8 cellular contexts compared by ENCODE assay signal in the genomic region with DNA sequence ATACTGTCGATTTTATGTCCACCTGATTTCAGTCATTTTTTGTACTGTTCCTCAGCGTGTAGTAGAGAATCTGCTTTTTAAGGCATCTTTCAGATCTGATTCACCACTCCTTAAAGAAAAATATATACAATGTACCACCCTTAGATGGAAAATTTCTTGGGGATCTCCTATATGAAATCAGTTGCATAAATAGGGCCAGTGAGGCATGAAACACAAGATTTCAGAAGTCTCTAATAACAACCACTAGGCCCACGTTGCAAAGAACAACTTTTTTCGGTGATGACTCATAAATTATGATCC. TPM values are rescaled to one million over a fixed set of nuclear protein-coding genes. Genes with fewer than 3 reads are reported as not detected.
DNase-seq lines count a peak whose midpoint lies in the region; ATAC-seq and TF ChIP-seq lines count a peak whose summit lies in the region.

No MANE protein-coding gene starts in this region.

- H3K27me3 ChIP-seq in DND-41 (ENCODE audit: insufficient read depth, low read length, poor library complexity) (no peaks in the 10 kb centered on the region), body of pancreas (no peaks in the 10 kb centered on the region), aorta (ENCODE audit: control insufficient read depth in 1 of 2, insufficient read depth in 2 of 2, low read length in 1 of 2) (no peaks in the 10 kb centered on the region)

- peak overlapping the region; percentile 64; the same call in 1 of the 2 replicates for H2AFZ ChIP-seq in DND-41 (ENCODE audit: low read depth, low read length)

- ATAC-seq in DND-41 (ENCODE audit: insufficient read depth, low read depth) (no peak), body of pancreas (no peak), memory B cell (ENCODE audit: low read depth) (no peak), aorta (ENCODE audit: low FRiP score) (no peak)

- H3K36me3 Mint-ChIP-seq in IgD-negative memory B cell (no peaks in the 10 kb centered on the region), memory B cell (no peaks in the 10 kb centered on the region)

- H3K27ac ChIP-seq in DND-41 (ENCODE audit: low read length): peak overlapping the region; percentile 55; the same call in 1 of the 2 replicates
- H3K27ac ChIP-seq in body of pancreas: peak overlapping the region; percentile 91 to 93 (median 91)
- peak overlapping the region in 1 of 2 donors; percentile 97 for H3K27ac ChIP-seq in aorta (ENCODE audit: low read depth in 1 of 2, low read length in 2 of 2)

- TF ChIP-seq CTCF in DND-41 (IDR thresholded peaks at IDR 0.05; ENCODE audit: borderline replicate concordance, extremely low read depth, low read length, poor library complexity, severe bottlenecking) (no peak), body of pancreas (IDR thresholded peaks at IDR 0.05) (no peak)

- DNase-seq in DND-41: no peak
- DNase-seq in body of pancreas: no peak
- no peak for DNase-seq in memory B cell (ENCODE audit: low spot score in 2 of 2)
- DNase-seq in aorta: no peak
- no peak for DNase-seq in activated effector memory CD4-positive, alpha-beta T cell treated with Interleukin-2 at 50 U/mL for 16 hours
- DNase-seq in GM19238 (ENCODE audit: insufficient read length, low spot score): no peak
- no peak for DNase-seq in NCI-H2196 treated with DMSO at 0.1 percent for 48 hours (lab: John Stamatoyannopoulos, UW; ENCODE audit: unreplicated experiment)

- H3K27ac Mint-ChIP-seq in IgD-negative memory B cell (peak overlapping the region; percentile 97), memory B cell (peak overlapping the region; percentile 89)

- peaks cover 23% of the 10 kb centered on the region for H4K20me1 ChIP-seq in DND-41 (ENCODE audit: insufficient read depth, low read length)

- intact Hi-C loops in body of pancreas (cut with DNase I) (no loop called here), aorta (cut with DNase I) (loop anchor here (5.0 to 10.0 kb wide), 8 partner anchors 77 to 455 kb away; partner anchors contain the start of genes LNX2 (in 1 of the 2), POLR1D (in 1 of the 2), RASL11A (in 1 of the 2) and RPL21 (in 1 of the 2))

- no peaks in the 10 kb centered on the region for H3K9me3 ChIP-seq in DND-41 (ENCODE audit: insufficient read depth, low read length, severe bottlenecking)
- no peaks in the 10 kb centered on the region for H3K9me3 ChIP-seq in body of pancreas
- no peaks in the 10 kb centered on the region for H3K9me3 ChIP-seq in aorta (ENCODE audit: control insufficient read depth, low read length)

- H3K4me2 ChIP-seq in DND-41 (ENCODE audit: insufficient read depth, low read length): peak overlapping the region; percentile 70

- H3K4me3 Mint-ChIP-seq in IgD-negative memory B cell: peak overlapping the region; percentile 96 to 99 (median 97)
- peak overlapping the region; percentile 94 for H3K4me3 Mint-ChIP-seq in memory B cell

- H3K4me1 Mint-ChIP-seq in IgD-negative memory B cell: peaks cover 40 to 54% (median 52%) of the 10 kb centered on the region in 3 donors
- peaks cover 43% of the 10 kb centered on the region for H3K4me1 Mint-ChIP-seq in memory B cell

- H3K36me3 ChIP-seq in DND-41 (ENCODE audit: insufficient read depth, low read length): no peaks in the 10 kb centered on the region
- no peaks in the 10 kb centered on the region for H3K36me3 ChIP-seq in body of pancreas (replicated peaks in 1 of 2; ENCODE audit: insufficient read depth in 1 of 2, low read depth in 2 of 2)
- no peaks in the 10 kb centered on the region for H3K36me3 ChIP-seq in aorta (ENCODE audit: control insufficient read depth in 1 of 2, insufficient read depth in 2 of 2, low read length in 1 of 2)

- no peaks in the 10 kb centered on the region for H3K9me3 Mint-ChIP-seq in IgD-negative memory B cell
- H3K9me3 Mint-ChIP-seq in memory B cell: no peaks in the 10 kb centered on the region

- peaks cover 58% of the 10 kb centered on the region for H3K79me2 ChIP-seq in DND-41 (ENCODE audit: insufficient read depth, low read length)

- H3K4me1 ChIP-seq in DND-41 (ENCODE audit: insufficient read depth, low read length) (peaks cover 41% of the 10 kb centered on the region), body of pancreas (peaks cover 42% of the 10 kb centered on the region), aorta (ENCODE audit: control insufficient read depth in 1 of 2, insufficient read depth in 2 of 2, low read length in 2 of 2) (peaks cover 6% of the 10 kb centered on the region in 2 donors)

- peak overlapping the region; percentile 62 for H3K9ac ChIP-seq in DND-41 (ENCODE audit: low read depth, low read length)

- 18 to 21% methylated on average over 4 of the region's 4 CpGs for WGBS in body of pancreas, 2 donors
- WGBS in aorta, 2 donors: 12 to 13% methylated on average over 4 of the region's 4 CpGs

- H3K4me3 ChIP-seq in DND-41 (ENCODE audit: low read depth in 1 of 2, low read length in 2 of 2) (peak overlapping the region; percentile 25 to 59; a peak in 3 of 4 replicates), body of pancreas (peak overlapping the region in 1 of 2 donors; percentile 26), aorta (ENCODE audit: low read length in 2 of 2) (peak overlapping the region; percentile 93 to 99)

- TF ChIP-seq POLR2A in body of pancreas (IDR thresholded peaks at IDR 0.05): no peak

- H3K27me3 Mint-ChIP-seq in IgD-negative memory B cell (no peaks in the 10 kb centered on the region), memory B cell (no peaks in the 10 kb centered on the region)

RNA-seq across cellular contexts. Expression of gene USP12, which starts 1.4 kb away (rescaled TPM):
- polyA plus RNA-seq in IgD-negative memory B cell (18.8 TPM), aorta (10 to 100 TPM; 18.2 to 47.2 TPM)
- total RNA-seq in body of pancreas (10 to 100 TPM; 12.9 to 16.9 TPM), aorta (10 to 100 TPM; 32.2 to 47.0 TPM)
